ENCODE assay signal across 17 cellular contexts in the genomic region with DNA sequence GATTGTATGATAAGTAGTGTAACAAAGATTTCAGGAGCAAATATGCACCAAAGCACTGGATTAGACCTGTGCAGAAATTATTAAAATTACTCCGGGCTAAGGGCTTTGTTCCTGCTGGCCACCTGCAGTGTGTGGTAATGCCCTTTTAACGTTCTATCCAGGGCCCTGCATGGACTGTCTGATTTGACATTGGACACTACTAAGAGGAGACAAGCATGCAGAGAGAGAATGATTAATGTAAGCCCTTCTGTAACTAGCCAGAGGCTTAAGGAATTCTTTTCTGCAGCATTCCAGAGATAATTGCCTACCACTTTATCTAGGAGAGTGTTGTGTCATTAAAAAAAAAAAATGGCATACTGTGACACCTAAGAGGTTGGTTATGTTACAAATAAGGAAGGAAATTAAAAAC.
DNase-seq lines count a peak whose midpoint lies in the region; ATAC-seq and TF ChIP-seq lines count a peak whose summit lies in the region.
"Had no signal": no experiment of that assay in that cellular context is flagged by ENCODE, and none has a peak within 500 bp of the region (broad histone marks: within the 10 kb centered on the region; RNA-seq: fewer than 3 reads in every experiment).

No MANE protein-coding gene starts in this region.

- intact Hi-C loops in breast epithelium (cut with DNase I; ENCODE audit: low total_unique reads) (no loop called here), esophagus squamous epithelium (cut with DNase I) (no loop called here)

- H3K36me3 Mint-ChIP-seq in type B pancreatic cell = no peaks in the 10 kb centered on the region
- H3K36me3 Mint-ChIP-seq: naive thymus-derived CD8-positive, alpha-beta T cell had no signal

- peaks cover 4% of the 10 kb centered on the region for H3K27me3 Mint-ChIP-seq in type B pancreatic cell
- H3K27me3 Mint-ChIP-seq: activated B cell treated with CpG ODN at 0.5 μM for 24 hours; naive thymus-derived CD8-positive, alpha-beta T cell had no signal

- DNase-seq in T47D (ENCODE audit: low read depth in 1 of 2, low spot score in 1 of 2) = peak; percentile 1 to 54
- no peak for DNase-seq in breast epithelium (ENCODE audit: low spot score in 2 of 2)
- DNase-seq in SK-N-DZ (ENCODE audit: low spot score) = peak; percentile 59
- peak; percentile 47 for DNase-seq in iPS-NIHi11 (ENCODE audit: low spot score)
- no peak for DNase-seq in type B pancreatic cell (ENCODE audit: extremely low spot score, unreplicated experiment)
- no peak for DNase-seq in esophagus squamous epithelium (lab: John Stamatoyannopoulos, UW)
- no peak for DNase-seq in AML-193 (lab: John Stamatoyannopoulos, UW)
- DNase-seq: activated B cell treated with CpG ODN at 0.5 μM for 24 hours; aorta; DMS 273 treated with DMSO at 0.1 percent for 48 hours; Karpas-422; naive thymus-derived CD8-positive, alpha-beta T cell; NCI-H345; stimulated activated CD4-positive, alpha-beta T cell treated with anti-CD3 and anti-CD28 coated beads, Interleukin-12 subunit alpha, Interleukin-12 subunit beta, amount 100 ng/mL, for 4 hours; upper lobe of right lung had no signal

- no peaks in the 10 kb centered on the region for H3K36me3 ChIP-seq in breast epithelium
- no peaks in the 10 kb centered on the region for H3K36me3 ChIP-seq in esophagus squamous epithelium
- H3K36me3 ChIP-seq: SJSA1, upper lobe of right lung had no signal

- H3K27me3 ChIP-seq in breast epithelium (no peaks in the 10 kb centered on the region), esophagus squamous epithelium (no peaks in the 10 kb centered on the region)
- H3K27me3 ChIP-seq: SJSA1, upper lobe of right lung had no signal

- TF ChIP-seq CTCF in breast epithelium (IDR thresholded peaks at IDR 0.05) (no peak), type B pancreatic cell (conservative IDR thresholded peaks at IDR 0.05) (no peak), esophagus squamous epithelium (IDR thresholded peaks at IDR 0.05) (no peak)

- H3K9me3 ChIP-seq in breast epithelium = no peaks in the 10 kb centered on the region
- no peaks in the 10 kb centered on the region for H3K9me3 ChIP-seq in esophagus squamous epithelium
- H3K9me3 ChIP-seq: SJSA1, upper lobe of right lung had no signal

- peaks cover 66% of the 10 kb centered on the region for H3K4me1 Mint-ChIP-seq in type B pancreatic cell (ENCODE audit: unreplicated experiment)
- H3K4me1 Mint-ChIP-seq: activated B cell treated with CpG ODN at 0.5 μM for 24 hours; naive thymus-derived CD8-positive, alpha-beta T cell had no signal

- no peak for ATAC-seq in HG03520 (IDR thresholded peaks at IDR 0.05; ENCODE audit: unreplicated experiment)
- ATAC-seq: naive thymus-derived CD8-positive, alpha-beta T cell; upper lobe of right lung had no signal

- H3K4me3 Mint-ChIP-seq in type B pancreatic cell = peak overlapping the region; percentile 65
- H3K4me3 Mint-ChIP-seq: activated B cell treated with CpG ODN at 0.5 μM for 24 hours; naive thymus-derived CD8-positive, alpha-beta T cell had no signal

- H3K4me1 ChIP-seq in breast epithelium (no peaks in the 10 kb centered on the region), esophagus squamous epithelium (peaks cover 0 to 16% (median 0%) of the 10 kb centered on the region in 3 donors)
- H3K4me1 ChIP-seq: SJSA1, upper lobe of right lung had no signal

- H3K27ac Mint-ChIP-seq in type B pancreatic cell = peak overlapping the region; percentile 67
- H3K27ac Mint-ChIP-seq: activated B cell treated with CpG ODN at 0.5 μM for 24 hours; naive thymus-derived CD8-positive, alpha-beta T cell had no signal

- no peak overlapping the region for H3K4me3 ChIP-seq in breast epithelium
- H3K4me3 ChIP-seq in esophagus squamous epithelium = no peak overlapping the region
- H3K4me3 ChIP-seq: SJSA1, upper lobe of right lung had no signal

- no peak overlapping the region for H3K27ac ChIP-seq in breast epithelium
- no peak overlapping the region for H3K27ac ChIP-seq in esophagus squamous epithelium
- H3K27ac ChIP-seq: SJSA1, upper lobe of right lung had no signal

- in situ Hi-C loops in T47D (cut with HindIII; ENCODE audit: low pct_unique_long_range_greater_than_20kb, low sequenced_read_pairs) = no loop called here

- TF ChIP-seq POLR2A in breast epithelium (IDR thresholded peaks at IDR 0.05) (no peak), esophagus squamous epithelium (IDR thresholded peaks at IDR 0.05) (no peak)

- 34 to 44% methylated on average over 2 of the region's 2 CpGs for WGBS in esophagus squamous epithelium, 2 donors

- no peaks in the 10 kb centered on the region for H3K9me3 Mint-ChIP-seq in type B pancreatic cell
- H3K9me3 Mint-ChIP-seq: activated B cell treated with CpG ODN at 0.5 μM for 24 hours had no signal

Comparison
In these comparisons a context has a peak if more than half of its experiments do, and no peak if none do; other contexts are left out.
1. DNase-seq: peak in T47D (2 of 2), SK-N-DZ (single experiment) and iPS-NIHi11 (single experiment); none in breast epithelium (0 of 2), type B pancreatic cell (single experiment), esophagus squamous epithelium (single experiment) and AML-193 (0 of 2).